1 cellular context compared by ENCODE assay signal in the genomic region with DNA sequence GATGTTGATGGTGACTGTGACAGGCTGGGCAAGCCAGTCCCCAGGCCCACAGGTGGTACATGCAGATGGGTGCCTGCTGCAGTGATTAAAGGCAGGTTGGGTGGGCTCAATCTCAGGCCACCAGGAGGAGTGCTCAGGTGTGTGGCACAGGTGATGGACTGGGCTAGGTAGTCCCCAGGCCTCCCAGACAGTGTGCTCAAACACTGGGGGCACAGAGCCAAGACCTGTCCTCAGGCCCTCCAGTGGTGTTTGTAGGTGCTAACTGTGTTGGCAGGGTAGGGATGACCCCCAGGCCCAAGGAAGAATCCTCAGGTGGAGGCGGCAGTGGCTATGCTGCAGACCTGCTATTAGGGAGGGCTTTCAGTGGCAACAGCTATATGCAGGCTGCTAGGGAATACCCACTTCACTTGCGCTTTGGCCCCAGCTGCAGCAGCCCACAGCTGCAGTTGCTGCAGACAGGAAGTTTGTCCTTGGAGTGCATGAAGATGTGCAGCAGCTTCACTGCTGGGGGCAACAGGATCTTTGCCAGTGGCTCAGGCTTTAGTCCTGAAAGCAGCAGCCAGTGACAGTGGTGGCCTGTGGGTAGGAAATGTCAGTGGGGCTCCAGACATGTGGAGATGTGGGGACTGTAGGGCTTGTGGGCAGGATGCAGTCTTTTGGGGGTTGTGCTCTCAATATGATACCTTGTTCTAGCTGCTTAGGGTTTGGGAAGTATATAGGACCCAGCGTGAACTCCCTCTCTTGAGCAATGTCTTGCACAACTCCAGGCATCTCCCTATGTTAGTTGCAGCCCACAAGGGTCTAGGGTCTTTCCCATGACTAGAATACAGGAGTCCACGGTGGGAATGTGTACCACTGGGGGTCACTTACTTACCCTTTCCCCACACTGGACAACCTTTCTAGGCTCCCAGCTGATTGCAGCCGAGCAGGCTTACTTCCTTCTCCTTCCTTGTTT.
TF ChIP-seq lines count a peak whose summit lies in the region.

No MANE protein-coding gene starts in this region.

TF ChIP-seq in IMR-90, 13 proteins besides CTCF, POLR2A, EP300 and RAD21:
- no peak for TF ChIP-seq RCOR1 (IDR thresholded peaks at IDR 0.05; ENCODE audit: insufficient replicate concordance, low read length)
- 0 out of 2 replicates have a peak, but pooled peaks have one; percentile 25 for TF ChIP-seq CEBPB (IDR thresholded peaks at IDR 0.05; ENCODE audit: low read depth, low read length)
